Comparison of ENCODE assay signal across 2 cellular contexts in the genomic region with DNA sequence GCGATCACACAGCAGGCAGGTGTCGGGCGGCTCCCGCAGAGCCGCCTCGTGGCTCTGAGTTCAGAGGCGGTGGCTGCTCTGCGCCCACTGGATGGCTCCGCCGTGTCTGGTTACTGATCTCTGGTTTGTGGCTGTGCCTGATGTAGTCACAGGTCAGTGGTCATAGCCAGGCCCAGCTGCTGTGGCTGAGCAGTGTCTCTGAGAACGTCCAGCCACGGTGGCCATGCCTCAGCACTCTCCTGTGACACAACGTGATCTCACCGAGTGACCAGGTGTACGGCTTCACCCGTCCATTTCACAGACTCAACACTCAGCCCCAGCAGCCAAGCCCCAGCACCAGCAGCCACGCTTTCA.
TF ChIP-seq lines count a peak whose summit lies in the region.

No MANE protein-coding gene starts in this region.

TF ChIP-seq in SK-N-SH, 30 proteins besides CTCF, POLR2A, EP300 and RAD21:
- TF ChIP-seq, protein P1, sequence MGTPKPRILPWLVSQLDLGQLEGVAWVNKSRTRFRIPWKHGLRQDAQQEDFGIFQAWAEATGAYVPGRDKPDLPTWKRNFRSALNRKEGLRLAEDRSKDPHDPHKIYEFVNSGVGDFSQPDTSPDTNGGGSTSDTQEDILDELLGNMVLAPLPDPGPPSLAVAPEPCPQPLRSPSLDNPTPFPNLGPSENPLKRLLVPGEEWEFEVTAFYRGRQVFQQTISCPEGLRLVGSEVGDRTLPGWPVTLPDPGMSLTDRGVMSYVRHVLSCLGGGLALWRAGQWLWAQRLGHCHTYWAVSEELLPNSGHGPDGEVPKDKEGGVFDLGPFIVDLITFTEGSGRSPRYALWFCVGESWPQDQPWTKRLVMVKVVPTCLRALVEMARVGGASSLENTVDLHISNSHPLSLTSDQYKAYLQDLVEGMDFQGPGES (IDR thresholded peaks at IDR 0.05; ENCODE audit: low read depth, low read length): no peak
- TF ChIP-seq GATA2 (CRISPR knock-in tag; IDR thresholded peaks at IDR 0.05) (no peak), YY1 (IDR thresholded peaks at IDR 0.05; ENCODE audit: low read depth) (no peak), NRF1 (IDR thresholded peaks at IDR 0.05; ENCODE audit: low read depth, low read length) (no peak), SMC3 (IDR thresholded peaks at IDR 0.05; ENCODE audit: low read depth, low read length) (no peak), FOXJ3 (CRISPR knock-in tag; IDR thresholded peaks at IDR 0.05) (no peak), TAF1 (IDR thresholded peaks at IDR 0.05; ENCODE audit: borderline replicate concordance, low read depth, low read length) (no peak), TEAD4 (IDR thresholded peaks at IDR 0.05; ENCODE audit: borderline replicate concordance, insufficient read depth) (no peak), GABPA (IDR thresholded peaks at IDR 0.05; ENCODE audit: low read depth) (no peak), NFIC (IDR thresholded peaks at IDR 0.05; ENCODE audit: borderline replicate concordance) (no peak), RFX5 (IDR thresholded peaks at IDR 0.05; ENCODE audit: low read length) (no peak), MEF2A (IDR thresholded peaks at IDR 0.05; ENCODE audit: borderline replicate concordance, low read depth) (no peak), CHD2 (IDR thresholded peaks at IDR 0.05; ENCODE audit: low read length, partially characterized antibody) (no peak), FOXM1 (IDR thresholded peaks at IDR 0.05; ENCODE audit: low read depth) (no peak)
- TF ChIP-seq, protein P2, sequence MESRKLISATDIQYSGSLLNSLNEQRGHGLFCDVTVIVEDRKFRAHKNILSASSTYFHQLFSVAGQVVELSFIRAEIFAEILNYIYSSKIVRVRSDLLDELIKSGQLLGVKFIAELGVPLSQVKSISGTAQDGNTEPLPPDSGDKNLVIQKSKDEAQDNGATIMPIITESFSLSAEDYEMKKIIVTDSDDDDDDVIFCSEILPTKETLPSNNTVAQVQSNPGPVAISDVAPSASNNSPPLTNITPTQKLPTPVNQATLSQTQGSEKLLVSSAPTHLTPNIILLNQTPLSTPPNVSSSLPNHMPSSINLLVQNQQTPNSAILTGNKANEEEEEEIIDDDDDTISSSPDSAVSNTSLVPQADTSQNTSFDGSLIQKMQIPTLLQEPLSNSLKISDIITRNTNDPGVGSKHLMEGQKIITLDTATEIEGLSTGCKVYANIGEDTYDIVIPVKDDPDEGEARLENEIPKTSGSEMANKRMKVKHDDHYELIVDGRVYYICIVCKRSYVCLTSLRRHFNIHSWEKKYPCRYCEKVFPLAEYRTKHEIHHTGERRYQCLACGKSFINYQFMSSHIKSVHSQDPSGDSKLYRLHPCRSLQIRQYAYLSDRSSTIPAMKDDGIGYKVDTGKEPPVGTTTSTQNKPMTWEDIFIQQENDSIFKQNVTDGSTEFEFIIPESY (IDR thresholded peaks at IDR 0.05; ENCODE audit: borderline replicate concordance, low read depth): no peak
- TF ChIP-seq, protein P3, sequence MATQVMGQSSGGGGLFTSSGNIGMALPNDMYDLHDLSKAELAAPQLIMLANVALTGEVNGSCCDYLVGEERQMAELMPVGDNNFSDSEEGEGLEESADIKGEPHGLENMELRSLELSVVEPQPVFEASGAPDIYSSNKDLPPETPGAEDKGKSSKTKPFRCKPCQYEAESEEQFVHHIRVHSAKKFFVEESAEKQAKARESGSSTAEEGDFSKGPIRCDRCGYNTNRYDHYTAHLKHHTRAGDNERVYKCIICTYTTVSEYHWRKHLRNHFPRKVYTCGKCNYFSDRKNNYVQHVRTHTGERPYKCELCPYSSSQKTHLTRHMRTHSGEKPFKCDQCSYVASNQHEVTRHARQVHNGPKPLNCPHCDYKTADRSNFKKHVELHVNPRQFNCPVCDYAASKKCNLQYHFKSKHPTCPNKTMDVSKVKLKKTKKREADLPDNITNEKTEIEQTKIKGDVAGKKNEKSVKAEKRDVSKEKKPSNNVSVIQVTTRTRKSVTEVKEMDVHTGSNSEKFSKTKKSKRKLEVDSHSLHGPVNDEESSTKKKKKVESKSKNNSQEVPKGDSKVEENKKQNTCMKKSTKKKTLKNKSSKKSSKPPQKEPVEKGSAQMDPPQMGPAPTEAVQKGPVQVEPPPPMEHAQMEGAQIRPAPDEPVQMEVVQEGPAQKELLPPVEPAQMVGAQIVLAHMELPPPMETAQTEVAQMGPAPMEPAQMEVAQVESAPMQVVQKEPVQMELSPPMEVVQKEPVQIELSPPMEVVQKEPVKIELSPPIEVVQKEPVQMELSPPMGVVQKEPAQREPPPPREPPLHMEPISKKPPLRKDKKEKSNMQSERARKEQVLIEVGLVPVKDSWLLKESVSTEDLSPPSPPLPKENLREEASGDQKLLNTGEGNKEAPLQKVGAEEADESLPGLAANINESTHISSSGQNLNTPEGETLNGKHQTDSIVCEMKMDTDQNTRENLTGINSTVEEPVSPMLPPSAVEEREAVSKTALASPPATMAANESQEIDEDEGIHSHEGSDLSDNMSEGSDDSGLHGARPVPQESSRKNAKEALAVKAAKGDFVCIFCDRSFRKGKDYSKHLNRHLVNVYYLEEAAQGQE (IDR thresholded peaks at IDR 0.05; ENCODE audit: low read depth, low read length): no peak
- TF ChIP-seq, protein P4, sequence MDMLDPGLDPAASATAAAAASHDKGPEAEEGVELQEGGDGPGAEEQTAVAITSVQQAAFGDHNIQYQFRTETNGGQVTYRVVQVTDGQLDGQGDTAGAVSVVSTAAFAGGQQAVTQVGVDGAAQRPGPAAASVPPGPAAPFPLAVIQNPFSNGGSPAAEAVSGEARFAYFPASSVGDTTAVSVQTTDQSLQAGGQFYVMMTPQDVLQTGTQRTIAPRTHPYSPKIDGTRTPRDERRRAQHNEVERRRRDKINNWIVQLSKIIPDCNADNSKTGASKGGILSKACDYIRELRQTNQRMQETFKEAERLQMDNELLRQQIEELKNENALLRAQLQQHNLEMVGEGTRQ (IDR thresholded peaks at IDR 0.05; ENCODE audit: borderline replicate concordance, low read depth, low read length): no peak
- TF ChIP-seq, protein P5, sequence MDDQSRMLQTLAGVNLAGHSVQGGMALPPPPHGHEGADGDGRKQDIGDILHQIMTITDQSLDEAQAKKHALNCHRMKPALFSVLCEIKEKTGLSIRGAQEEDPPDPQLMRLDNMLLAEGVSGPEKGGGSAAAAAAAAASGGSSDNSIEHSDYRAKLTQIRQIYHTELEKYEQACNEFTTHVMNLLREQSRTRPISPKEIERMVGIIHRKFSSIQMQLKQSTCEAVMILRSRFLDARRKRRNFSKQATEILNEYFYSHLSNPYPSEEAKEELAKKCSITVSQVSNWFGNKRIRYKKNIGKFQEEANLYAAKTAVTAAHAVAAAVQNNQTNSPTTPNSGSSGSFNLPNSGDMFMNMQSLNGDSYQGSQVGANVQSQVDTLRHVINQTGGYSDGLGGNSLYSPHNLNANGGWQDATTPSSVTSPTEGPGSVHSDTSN (IDR thresholded peaks at IDR 0.05): no peak
- TF ChIP-seq, protein P6, sequence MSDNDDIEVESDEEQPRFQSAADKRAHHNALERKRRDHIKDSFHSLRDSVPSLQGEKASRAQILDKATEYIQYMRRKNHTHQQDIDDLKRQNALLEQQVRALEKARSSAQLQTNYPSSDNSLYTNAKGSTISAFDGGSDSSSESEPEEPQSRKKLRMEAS (IDR thresholded peaks at IDR 0.05; ENCODE audit: low read depth): no peak
TF ChIP-seq in SK-N-SH: peak in this region for 0.

TF ChIP-seq in HEK293T, 16 proteins besides CTCF, POLR2A, EP300 and RAD21:
- TF ChIP-seq LEF1 (IDR thresholded peaks at IDR 0.05; ENCODE audit: borderline replicate concordance): no peak
- TF ChIP-seq ELF4 (IDR thresholded peaks at IDR 0.05): no peak
- TF ChIP-seq ZNF384 (IDR thresholded peaks at IDR 0.05): no peak
- TF ChIP-seq NFRKB (IDR thresholded peaks at IDR 0.05): no peak
- TF ChIP-seq SP1 (IDR thresholded peaks at IDR 0.05): no peak
- TF ChIP-seq FOXM1 (IDR thresholded peaks at IDR 0.05; ENCODE audit: borderline replicate concordance): no peak
- no peak for TF ChIP-seq FOXK2 (IDR thresholded peaks at IDR 0.05)
- no peak for TF ChIP-seq FOXA1 (IDR thresholded peaks at IDR 0.05)
- TF ChIP-seq CTBP1 (IDR thresholded peaks at IDR 0.05; ENCODE audit: borderline replicate concordance): no peak
- TF ChIP-seq ARNT (IDR thresholded peaks at IDR 0.05): no peak
- TF ChIP-seq BHLHE40 (IDR thresholded peaks at IDR 0.05; ENCODE audit: borderline replicate concordance): no peak
- no peak for TF ChIP-seq L3MBTL2 (conservative IDR thresholded peaks at IDR 0.05)
- TF ChIP-seq TARDBP (IDR thresholded peaks at IDR 0.05): no peak
- TF ChIP-seq, protein P7, sequence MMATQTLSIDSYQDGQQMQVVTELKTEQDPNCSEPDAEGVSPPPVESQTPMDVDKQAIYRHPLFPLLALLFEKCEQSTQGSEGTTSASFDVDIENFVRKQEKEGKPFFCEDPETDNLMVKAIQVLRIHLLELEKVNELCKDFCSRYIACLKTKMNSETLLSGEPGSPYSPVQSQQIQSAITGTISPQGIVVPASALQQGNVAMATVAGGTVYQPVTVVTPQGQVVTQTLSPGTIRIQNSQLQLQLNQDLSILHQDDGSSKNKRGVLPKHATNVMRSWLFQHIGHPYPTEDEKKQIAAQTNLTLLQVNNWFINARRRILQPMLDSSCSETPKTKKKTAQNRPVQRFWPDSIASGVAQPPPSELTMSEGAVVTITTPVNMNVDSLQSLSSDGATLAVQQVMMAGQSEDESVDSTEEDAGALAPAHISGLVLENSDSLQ (IDR thresholded peaks at IDR 0.05): no peak
- no peak for TF ChIP-seq HDGF (IDR thresholded peaks at IDR 0.05; ENCODE audit: borderline replicate concordance)
- no peak for TF ChIP-seq SUZ12 (IDR thresholded peaks at IDR 0.05)
TF ChIP-seq in HEK293T: peak in this region for 0.
